ENCODE assay signal across 8 cellular contexts in genomic region chr18:2997846-2998599, GRCh38. TPM values are rescaled to one million over a fixed set of nuclear protein-coding genes. Genes with fewer than 3 reads are reported as not detected.
DNase-seq lines count a peak whose midpoint lies in the region; ATAC-seq and TF ChIP-seq lines count a peak whose summit lies in the region.

No MANE protein-coding gene starts in this region.

- H3K4me3 Mint-ChIP-seq in activated CD4-positive, alpha-beta memory T cell treated with anti-CD3 and anti-CD28 coated beads, Interleukin-2, amount 10 ng/mL, durations not matched to agents 7 days and 5 days = peak overlapping the region; percentile 46

- H3K36me3 Mint-ChIP-seq in activated CD4-positive, alpha-beta memory T cell treated with anti-CD3 and anti-CD28 coated beads, Interleukin-2, amount 10 ng/mL, durations not matched to agents 7 days and 5 days (ENCODE audit: low read depth) = peaks cover 33% of the 10 kb centered on the region

- POLR2A ChIA-PET in activated CD4-positive, alpha-beta memory T cell treated with anti-CD3 and anti-CD28 coated beads, Interleukin-2, amount 10 ng/mL, durations not matched to agents 7 days and 5 days (lab: Charles Lee) = interaction anchor here (0.6 to 7.2 kb wide), 8 partner anchors 10 to 249 kb away, joined by 3 to 129 read pairs (median 10); partner anchors contain the start of genes LPIN2 and MYL12A

- peaks cover 77% of the 10 kb centered on the region for H3K4me1 Mint-ChIP-seq in activated CD4-positive, alpha-beta memory T cell treated with anti-CD3 and anti-CD28 coated beads, Interleukin-2, amount 10 ng/mL, durations not matched to agents 7 days and 5 days

- no peak overlapping the region for H3K4me3 ChIP-seq in retinal pigment epithelial cell (ENCODE audit: low read length)
- no peak overlapping the region for H3K4me3 ChIP-seq in foreskin fibroblast (ENCODE audit: low read depth in 1 of 2, low read length in 2 of 2)

- TF ChIP-seq CTCF in retinal pigment epithelial cell (conservative IDR thresholded peaks at IDR 0.05; ENCODE audit: low read depth, low read length) (no peak), foreskin fibroblast (IDR thresholded peaks at IDR 0.05; ENCODE audit: low read depth, low read length) (no peak)

- CTCF ChIA-PET in activated CD4-positive, alpha-beta memory T cell treated with anti-CD3 and anti-CD28 coated beads, Interleukin-2, amount 10 ng/mL, durations not matched to agents 7 days and 5 days (lab: Charles Lee) = interaction anchor here (1.0 to 7.3 kb wide), 12 partner anchors 12 to 248 kb away, joined by 3 to 73 read pairs (median 5); no protein-coding TSS in a partner anchor

- peak overlapping the region; percentile 87 for H3K27ac Mint-ChIP-seq in activated CD4-positive, alpha-beta memory T cell treated with anti-CD3 and anti-CD28 coated beads, Interleukin-2, amount 10 ng/mL, durations not matched to agents 7 days and 5 days

- no peaks in the 10 kb centered on the region for H3K9me3 Mint-ChIP-seq in activated CD4-positive, alpha-beta memory T cell treated with anti-CD3 and anti-CD28 coated beads, Interleukin-2, amount 10 ng/mL, durations not matched to agents 7 days and 5 days

- H3K27me3 Mint-ChIP-seq in activated CD4-positive, alpha-beta memory T cell treated with anti-CD3 and anti-CD28 coated beads, Interleukin-2, amount 10 ng/mL, durations not matched to agents 7 days and 5 days = no peaks in the 10 kb centered on the region

- DNase-seq in activated CD4-positive, alpha-beta memory T cell treated with anti-CD3 and anti-CD28 coated beads, Interleukin-2, amount 10 ng/mL, durations not matched to agents 7 days and 5 days = no peak
- DNase-seq in Right ventricle myocardium superior (no peak), retinal pigment epithelial cell (ENCODE audit: low read depth) (peak; percentile 65), foreskin fibroblast (no peak), GM03348 (ENCODE audit: low spot score) (no peak)

- ATAC-seq in GM19455 (IDR thresholded peaks at IDR 0.05; ENCODE audit: unreplicated experiment) = peak; percentile 35
- ATAC-seq in Right ventricle myocardium superior (ENCODE audit: poor library complexity) = peak; percentile 68
- no peak for ATAC-seq in GM19035 (IDR thresholded peaks at IDR 0.05; ENCODE audit: unreplicated experiment)
- no peak for ATAC-seq in GM18519 (IDR thresholded peaks at IDR 0.05; ENCODE audit: low FRiP score, unreplicated experiment)

- intact Hi-C loops in Right ventricle myocardium superior (cut with DNase I) = no loop called here

RNA-seq across cellular contexts. Expression of gene LPIN2, which starts 14.9 kb away (rescaled TPM):
- total RNA-seq in activated CD4-positive, alpha-beta memory T cell treated with anti-CD3 and anti-CD28 coated beads, Interleukin-2, amount 10 ng/mL, durations not matched to agents 7 days and 5 days = 10 to 100 TPM; 78.4 to 79.6 TPM
- total RNA-seq in Right ventricle myocardium superior = 10.4 TPM

Comparison
In these comparisons a context has a peak if more than half of its experiments do, and no peak if none do; other contexts are left out.
1. ATAC-seq: peak in GM19455 (single experiment) and Right ventricle myocardium superior (single experiment); none in GM19035 (single experiment) and GM18519 (single experiment).